ENCODE assay signal across 27 cellular contexts in genomic region chr1:159162511-159163265, GRCh38. TPM values are rescaled to one million over a fixed set of nuclear protein-coding genes. Genes with fewer than 3 reads are reported as not detected.
A peak's percentile ranks its signal among the peaks of the same experiment; 100 is the strongest.
DNase-seq lines count a peak whose midpoint lies in the region; ATAC-seq, FAIRE-seq and TF ChIP-seq lines count a peak whose summit lies in the region.
"Had no signal": no experiment of that assay in that cellular context is flagged by ENCODE, and none has a peak within 500 bp of the region (broad histone marks: within the 10 kb centered on the region; RNA-seq: fewer than 3 reads in every experiment).

No MANE protein-coding gene starts in this region.

- H3K9me1 ChIP-seq in K562 (ENCODE audit: control insufficient read depth, insufficient read depth, low read length): no peaks in the 10 kb centered on the region

- no peaks in the 10 kb centered on the region for H3K9me3 ChIP-seq in PC-3 (ENCODE audit: low read length)
- no peaks in the 10 kb centered on the region for H3K9me3 ChIP-seq in K562 (replicated peaks; ENCODE audit: control insufficient read depth, insufficient read depth, low read depth, low read length)
- H3K9me3 ChIP-seq: neutrophil, prostate gland, stomach, tibial nerve had no signal

- DNase-seq in SIG-M5 treated with dmso at 0.1 percent for 504 hours (lab: John Stamatoyannopoulos, UW; ENCODE audit: unreplicated experiment): peak; percentile 68
- DNase-seq in SIG-M5 (lab: John Stamatoyannopoulos, UW): no peak
- DNase-seq in PC-3: peak; percentile 18
- DNase-seq in K562 (ENCODE audit: extremely low read depth in 1 of 4, low spot score in 3 of 4): no peak
- no peak for DNase-seq in DMS 273 (lab: John Stamatoyannopoulos, UW; ENCODE audit: unreplicated experiment)
- no peak for DNase-seq in iPS-NIHi7 (ENCODE audit: extremely low spot score)
- DNase-seq: 8988T; activated CD8-positive, alpha-beta T cell treated with anti-CD3 and anti-CD28 coated beads, Interleukin-2, amount 10 ng/mL, durations not matched to agents 7 days and 5 days; activated effector memory CD4-positive, alpha-beta T cell treated with anti-CD3 and anti-CD28 coated beads, Interleukin-2, amount 50 U/mL, for 16 hours; activated naive CD8-positive, alpha-beta T cell treated with anti-CD3 and anti-CD28 coated beads, Interleukin-2, amount 10 ng/mL, durations not matched to agents 7 days and 5 days; activated T-cell treated with anti-CD3 and anti-CD28 coated beads for 4 hours; DMS79 treated with DMSO at 0.1 percent for 48 hours; NCI-H146; NCI-H524 treated with DMSO at 0.1 percent for 48 hours; stomach had no signal

- POLR2A ChIA-PET in PC-3 (lab: Charles Lee; ENCODE audit: unreplicated experiment) (no interaction called here), K562 (lab: Yijun Ruan, JAX) (no interaction called here)

- H3K27me3 ChIP-seq in PC-3 (ENCODE audit: low read length): peaks cover 58% of the 10 kb centered on the region
- H3K27me3 ChIP-seq in K562 (ENCODE audit: control insufficient read depth in 2 of 2, insufficient read depth in 2 of 2, low read length in 2 of 2): peaks cover 0 to 4% of the 10 kb centered on the region in 2 experiments; a peak in 3 of 5 replicates
- H3K27me3 ChIP-seq: tibial nerve had no signal

- H3K4me2 ChIP-seq in PC-3 (ENCODE audit: low read length): no peak overlapping the region
- no peak overlapping the region for H3K4me2 ChIP-seq in K562 (ENCODE audit: insufficient read depth, low read length)

- TF ChIP-seq POLR2A in K562 (conservative IDR thresholded peaks at IDR 0.05): no peak

- no peak overlapping the region for H3K4me3 ChIP-seq in PC-3 (ENCODE audit: low read length)
- H3K4me3 ChIP-seq in K562: no peak overlapping the region
- H3K4me3 ChIP-seq: lung, prostate gland, stomach, tibial nerve had no signal

- H3K4me1 Mint-ChIP-seq in stimulated activated memory B cell treated with anti-CD40 and anti-IgM and Interleukin-4, amounts not matched to agents 10 μg/mL and 1 μg/mL and 100 μg/mL, for 72 hours: peaks cover 15% of the 10 kb centered on the region
- H3K4me1 Mint-ChIP-seq: central memory CD8-positive, alpha-beta T cell had no signal

- H3K4me3 Mint-ChIP-seq in stimulated activated memory B cell treated with anti-CD40 and anti-IgM and Interleukin-4, amounts not matched to agents 10 μg/mL and 1 μg/mL and 100 μg/mL, for 72 hours: no peak overlapping the region
- H3K4me3 Mint-ChIP-seq: activated CD8-positive, alpha-beta T cell treated with anti-CD3 and anti-CD28 coated beads, Interleukin-2, amount 10 ng/mL, durations not matched to agents 7 days and 5 days; activated naive CD8-positive, alpha-beta T cell treated with anti-CD3 and anti-CD28 coated beads, Interleukin-2, amount 10 ng/mL, durations not matched to agents 7 days and 5 days; central memory CD8-positive, alpha-beta T cell had no signal

- TF ChIP-seq RAD21 in K562 (CRISPR knock-in tag; conservative IDR thresholded peaks at IDR 0.05 in 1 of 2, IDR thresholded peaks at IDR 0.05 in 1 of 2): no peak

- ATAC-seq in PC-3 (no peak), K562 (no peak), GM21737 (IDR thresholded peaks at IDR 0.05; ENCODE audit: unreplicated experiment) (no peak)
- no peak for ATAC-seq in stimulated activated memory B cell treated with anti-CD40 and anti-IgM and Interleukin-4, amounts not matched to agents 10 μg/mL and 1 μg/mL and 100 μg/mL, for 72 hours
- ATAC-seq: activated CD8-positive, alpha-beta T cell treated with anti-CD3 and anti-CD28 coated beads, Interleukin-2, amount 10 ng/mL, durations not matched to agents 7 days and 5 days; Right ventricle myocardium inferior had no signal

- H3K79me2 ChIP-seq in PC-3 (ENCODE audit: low read length) (no peaks in the 10 kb centered on the region), K562 (ENCODE audit: control insufficient read depth, insufficient read depth, low read length) (no peaks in the 10 kb centered on the region)

- no peak for TF ChIP-seq EP300 in K562 (IDR thresholded peaks at IDR 0.05; ENCODE audit: low read length)

- in situ Hi-C loops in K562 (cut with MboI): loop anchor here (5.0 kb wide), 1 partner anchor 50 kb away; no protein-coding TSS in a partner anchor

- H3K36me3 ChIP-seq in PC-3 (ENCODE audit: low read depth, low read length): no peaks in the 10 kb centered on the region
- no peaks in the 10 kb centered on the region for H3K36me3 ChIP-seq in K562 (ENCODE audit: control insufficient read depth, insufficient read depth, low read length)
- H3K36me3 ChIP-seq: neutrophil, prostate gland, stomach, tibial nerve had no signal

- H3K9me2 ChIP-seq in PC-3 (replicated peaks; ENCODE audit: low read length): no peaks in the 10 kb centered on the region

- no peak for TF ChIP-seq CTCF in PC-3 (conservative IDR thresholded peaks at IDR 0.05; ENCODE audit: low read depth, low read length)
- no peak for TF ChIP-seq CTCF in K562 (IDR thresholded peaks at IDR 0.05 in 2 of 3, conservative IDR thresholded peaks at IDR 0.05 in 1 of 3; ENCODE audit: insufficient read depth in 2 of 3, low read depth in 1 of 3, low read length in 3 of 3)

- H3K27ac Mint-ChIP-seq in stimulated activated memory B cell treated with anti-CD40 and anti-IgM and Interleukin-4, amounts not matched to agents 10 μg/mL and 1 μg/mL and 100 μg/mL, for 72 hours: no peak overlapping the region
- H3K27ac Mint-ChIP-seq: activated CD8-positive, alpha-beta T cell treated with anti-CD3 and anti-CD28 coated beads, Interleukin-2, amount 10 ng/mL, durations not matched to agents 7 days and 5 days; activated naive CD8-positive, alpha-beta T cell treated with anti-CD3 and anti-CD28 coated beads, Interleukin-2, amount 10 ng/mL, durations not matched to agents 7 days and 5 days had no signal

- WGBS in K562 (ENCODE audit: insufficient coverage, low coverage, missing lambda C conversion rate): 2% methylated on average over 5 of the region's 5 CpGs

- H3K36me3 Mint-ChIP-seq in stimulated activated memory B cell treated with anti-CD40 and anti-IgM and Interleukin-4, amounts not matched to agents 10 μg/mL and 1 μg/mL and 100 μg/mL, for 72 hours: peaks cover 10% of the 10 kb centered on the region
- H3K36me3 Mint-ChIP-seq: activated naive CD8-positive, alpha-beta T cell treated with anti-CD3 and anti-CD28 coated beads, Interleukin-2, amount 10 ng/mL, durations not matched to agents 7 days and 5 days had no signal

- H3K27me3 Mint-ChIP-seq in stimulated activated memory B cell treated with anti-CD40 and anti-IgM and Interleukin-4, amounts not matched to agents 10 μg/mL and 1 μg/mL and 100 μg/mL, for 72 hours: no peaks in the 10 kb centered on the region

- intact Hi-C loops in PC-3 (cut with micrococcal nuclease) (loop anchor here (10.0 kb wide), 1 partner anchor 612 kb away; no protein-coding TSS in a partner anchor), K562 (cut with micrococcal nuclease) (no loop called here)

- H3K27ac ChIP-seq in PC-3 (ENCODE audit: low read length) (no peak overlapping the region), K562 (ENCODE audit: extremely low read depth, low read depth, low read length) (no peak overlapping the region)
- H3K27ac ChIP-seq: neutrophil, prostate gland, stomach, tibial nerve had no signal

- H4K20me1 ChIP-seq in PC-3 (ENCODE audit: low read length) (no peaks in the 10 kb centered on the region), K562 (replicated peaks; ENCODE audit: control insufficient read depth, insufficient read depth, low read length) (no peaks in the 10 kb centered on the region)

- H3K9me3 Mint-ChIP-seq in stimulated activated memory B cell treated with anti-CD40 and anti-IgM and Interleukin-4, amounts not matched to agents 10 μg/mL and 1 μg/mL and 100 μg/mL, for 72 hours: no peaks in the 10 kb centered on the region
- H3K9me3 Mint-ChIP-seq: activated naive CD8-positive, alpha-beta T cell treated with anti-CD3 and anti-CD28 coated beads, Interleukin-2, amount 10 ng/mL, durations not matched to agents 7 days and 5 days; central memory CD8-positive, alpha-beta T cell had no signal

- H2AFZ ChIP-seq in PC-3 (ENCODE audit: low read length) (no peak overlapping the region), K562 (ENCODE audit: low read depth, low read length) (no peak overlapping the region)

- FAIRE-seq in K562 (lab: Jason Lieb, UNC): no peak
- FAIRE-seq: astrocyte, TTC549 had no signal

- CTCF ChIA-PET in PC-3 (lab: Charles Lee) (interaction anchor here (0.9 kb wide), 1 partner anchor 845 kb away, joined by 4 read pairs; no protein-coding TSS in a partner anchor), K562 (lab: Yijun Ruan, JAX; ENCODE audit: low intra/inter-chr PET ratio) (interaction anchor here (0.7 to 3.3 kb wide), 3 partner anchors 43 to 54 kb away, joined by 3 to 90 read pairs (median 3); no protein-coding TSS in a partner anchor)

- no peaks in the 10 kb centered on the region for H3F3A ChIP-seq in PC-3 (ENCODE audit: low read length, unreplicated experiment)

- H3K4me1 ChIP-seq in PC-3 (ENCODE audit: insufficient read depth, low read length) (peaks cover 8% of the 10 kb centered on the region), K562 (replicated peaks in 1 of 2; ENCODE audit: control insufficient read depth in 2 of 2, insufficient read depth in 2 of 2, low read length in 2 of 2) (no peaks in the 10 kb centered on the region)
- H3K4me1 ChIP-seq: prostate gland had no signal

- BruUV-seq in PC-3 (replicated peaks; lab: Mats Ljungman, UMichigan) (no TSS peak), K562 (replicated peaks; lab: Mats Ljungman, UMichigan) (no TSS peak)

- H3K9ac ChIP-seq in PC-3 (ENCODE audit: low read length) (no peak overlapping the region), K562 (ENCODE audit: insufficient read depth in 1 of 2, low read depth in 2 of 2, low read length in 2 of 2) (no peak overlapping the region)

RNA-seq across cellular contexts. Expression of gene CADM3, which starts 8.7 kb away (rescaled TPM):
- total RNA-seq in PC-3 (2014; rRNA removed) (not detected in 2 replicates), K562 (2014; rRNA removed) (not detected in 2 replicates), K562 (2014; rRNA removed; fragmentation: Illumina TruSeq; extraction: Trizol) (not detected in 2 replicates), K562 (2015; rRNA removed; fragmentation: Illumina TruSeq; extraction: Trizol) (not detected in 2 replicates), K562 (2021) (not detected in 2 replicates)
- total RNA-seq in K562 (2011; cell fraction: chromatin; rRNA removed; ENCODE audit: low replicate concordance): not detected in 2 replicates
- total RNA-seq in K562 (2011; cell fraction: nucleolus; rRNA removed): 0.50 TPM in 1 of 2 replicates, not detected in the other
- total RNA-seq in K562 (2011; cell fraction: nucleoplasm; rRNA removed): not detected in 2 replicates
- polyA plus RNA-seq in K562 (2011; rRNA removed) (not detected in 2 replicates), K562 (2014; fragmentation: Illumina TruSeq; extraction: Trizol) (0.04 TPM in 1 of 2 replicates, not detected in the other), K562 (2014; fragmentation: Nextera tagmentation; extraction: Ambion mirVana) (not detected), K562 (2014; rRNA removed) (not detected in 2 replicates)
- not detected in 2 replicates for polyA plus RNA-seq in K562 (2011; cell fraction: cytosol; rRNA removed)
- polyA plus RNA-seq in K562 (2011; cell fraction: nucleus; rRNA removed): 0.04 TPM in 1 of 2 replicates, not detected in the other
- polyA plus RNA-seq in K562 (2012): 0.03 TPM in 1 of 2 replicates, not detected in the other
- not detected in 2 replicates for polyA minus RNA-seq in K562 (2011; rRNA and poly(A)+ RNA removed)
- polyA minus RNA-seq in K562 (2011; cell fraction: cytosol; rRNA and poly(A)+ RNA removed): not detected in 2 replicates
- polyA minus RNA-seq in K562 (2011; cell fraction: nucleus; rRNA and poly(A)+ RNA removed): not detected in 2 replicates
- total RNA-seq: activated CD8-positive, alpha-beta T cell treated with anti-CD3 and anti-CD28 coated beads, Interleukin-2, amount 10 ng/mL, durations not matched to agents 7 days and 5 days; activated naive CD8-positive, alpha-beta T cell treated with anti-CD3 and anti-CD28 coated beads, Interleukin-2, amount 10 ng/mL, durations not matched to agents 7 days and 5 days; dermis microvascular lymphatic vessel endothelial cell had no signal

RNA-seq across cellular contexts. Expression of gene ACKR1, which starts 42.0 kb away (rescaled TPM):
- total RNA-seq in PC-3 (2014; rRNA removed) (not detected in 2 replicates), K562 (2014; rRNA removed) (0.18 and 0.41 TPM in 2 replicates), K562 (2014; rRNA removed; fragmentation: Illumina TruSeq; extraction: Trizol) (0.07 TPM in 1 of 2 replicates, not detected in the other), K562 (2015; rRNA removed; fragmentation: Illumina TruSeq; extraction: Trizol) (0.11 TPM in 1 of 2 replicates, not detected in the other), K562 (2021) (0.51 and 0.58 TPM in 2 replicates)
- 0.44 TPM in 1 of 2 replicates, not detected in the other for total RNA-seq in K562 (2011; cell fraction: chromatin; rRNA removed; ENCODE audit: low replicate concordance)
- total RNA-seq in K562 (2011; cell fraction: nucleolus; rRNA removed): 0.50 and 0.53 TPM in 2 replicates
- 0.29 TPM in 1 of 2 replicates, not detected in the other for total RNA-seq in K562 (2011; cell fraction: nucleoplasm; rRNA removed)
- polyA plus RNA-seq in K562 (2011; rRNA removed) (0.15 TPM in 1 of 2 replicates, not detected in the other), K562 (2014; fragmentation: Illumina TruSeq; extraction: Trizol) (0.22 and 0.24 TPM in 2 replicates), K562 (2014; fragmentation: Nextera tagmentation; extraction: Ambion mirVana) (under 1 TPM; 0.24 to 0.64 TPM), K562 (2014; rRNA removed) (0.15 and 0.30 TPM in 2 replicates)
- 0.43 TPM in 1 of 2 replicates, not detected in the other for polyA plus RNA-seq in K562 (2011; cell fraction: cytosol; rRNA removed)
- polyA plus RNA-seq in K562 (2011; cell fraction: nucleus; rRNA removed): 0.07 and 0.34 TPM in 2 replicates
- polyA plus RNA-seq in K562 (2012): 0.62 and 1.7 TPM in 2 replicates
- polyA minus RNA-seq in K562 (2011; rRNA and poly(A)+ RNA removed): not detected in 2 replicates
- not detected in 2 replicates for polyA minus RNA-seq in K562 (2011; cell fraction: cytosol; rRNA and poly(A)+ RNA removed)
- polyA minus RNA-seq in K562 (2011; cell fraction: nucleus; rRNA and poly(A)+ RNA removed): not detected in 2 replicates
- total RNA-seq: activated CD8-positive, alpha-beta T cell treated with anti-CD3 and anti-CD28 coated beads, Interleukin-2, amount 10 ng/mL, durations not matched to agents 7 days and 5 days; activated naive CD8-positive, alpha-beta T cell treated with anti-CD3 and anti-CD28 coated beads, Interleukin-2, amount 10 ng/mL, durations not matched to agents 7 days and 5 days; dermis microvascular lymphatic vessel endothelial cell; H7 had no signal

Comparison
In these comparisons a context has a peak if more than half of its experiments do, and no peak if none do; other contexts are left out.
1. DNase-seq: peak in SIG-M5 treated with dmso at 0.1 percent for 504 hours (single experiment) and PC-3 (single experiment); none in SIG-M5 (single experiment), K562 (0 of 4), DMS 273 (single experiment) and iPS-NIHi7 (single experiment).